ENCODE assay signal across 15 cellular contexts in the genomic region with DNA sequence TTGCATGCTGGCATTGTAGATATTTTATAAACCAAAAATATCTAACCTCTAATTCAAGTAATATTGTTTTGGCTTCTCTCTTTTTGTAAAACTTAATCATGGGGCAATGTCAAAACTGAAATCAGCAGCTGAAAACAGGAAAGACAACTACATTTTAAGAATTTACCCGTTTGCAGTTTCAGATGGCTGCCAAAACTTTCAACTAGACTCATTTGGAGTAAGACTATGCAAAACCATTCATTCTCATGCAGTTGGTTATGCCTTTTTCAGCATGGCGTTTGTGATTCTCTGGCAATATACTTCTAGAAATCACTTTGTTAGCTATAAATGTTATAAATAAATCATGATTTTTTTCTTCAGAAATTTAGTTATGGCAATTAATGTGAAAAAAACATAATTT.
A peak's percentile ranks its signal among the peaks of the same experiment; 100 is the strongest.
DNase-seq lines count a peak whose midpoint lies in the region; ATAC-seq lines count a peak whose summit lies in the region.
"Had no signal": no experiment of that assay in that cellular context is flagged by ENCODE, and none has a peak within 500 bp of the region (broad histone marks: within the 10 kb centered on the region; RNA-seq: fewer than 3 reads in every experiment).

No MANE protein-coding gene starts in this region.

- no peak overlapping the region for H3K4me3 Mint-ChIP-seq in natural killer cell treated with Interleukin-12 subunit alpha and Interleukin-12 subunit beta and Interleukin-15 and Interleukin-18, amount 100 ng/mL, for 72 hours
- no peak overlapping the region for H3K4me3 Mint-ChIP-seq in activated CD4-positive, alpha-beta memory T cell treated with anti-CD3 and anti-CD28 coated beads for 36 hours

- no peak overlapping the region for H2AFZ ChIP-seq in neuronal stem cell (ENCODE audit: low read length)

- H3K9me3 ChIP-seq in neuronal stem cell (replicated peaks in 1 of 2; ENCODE audit: control insufficient read depth in 2 of 2, insufficient read depth in 1 of 2, low read depth in 1 of 2, low read length in 2 of 2) = peaks cover 0 to 7% of the 10 kb centered on the region in 2 donors

- H3K4me1 Mint-ChIP-seq in natural killer cell treated with Interleukin-12 subunit alpha and Interleukin-12 subunit beta and Interleukin-15 and Interleukin-18, amount 100 ng/mL, for 72 hours (ENCODE audit: low read depth in 2 of 2) = no peaks in the 10 kb centered on the region
- no peaks in the 10 kb centered on the region for H3K4me1 Mint-ChIP-seq in activated CD4-positive, alpha-beta memory T cell treated with anti-CD3 and anti-CD28 coated beads for 36 hours (ENCODE audit: low read depth)

- no peaks in the 10 kb centered on the region for H3K36me3 Mint-ChIP-seq in natural killer cell treated with Interleukin-12 subunit alpha and Interleukin-12 subunit beta and Interleukin-15 and Interleukin-18, amount 100 ng/mL, for 72 hours
- H3K36me3 Mint-ChIP-seq in activated CD4-positive, alpha-beta memory T cell treated with anti-CD3 and anti-CD28 coated beads for 36 hours = no peaks in the 10 kb centered on the region

- H3K4me3 ChIP-seq in neuronal stem cell (ENCODE audit: low read length in 2 of 2) = no peak overlapping the region
- H3K4me3 ChIP-seq: dorsolateral prefrontal cortex, stomach had no signal

- H2BK15ac ChIP-seq in neuronal stem cell (ENCODE audit: low read length) = no peak overlapping the region

- POLR2A ChIA-PET in activated CD4-positive, alpha-beta memory T cell treated with anti-CD3 and anti-CD28 coated beads for 36 hours (lab: Charles Lee) = no interaction called here

- no peaks in the 10 kb centered on the region for H3K27me3 ChIP-seq in neuronal stem cell (ENCODE audit: control insufficient read depth in 3 of 3, insufficient read depth in 3 of 3, low read depth in 1 of 3, low read length in 3 of 3)
- H3K27me3 ChIP-seq: stomach had no signal

- no peak overlapping the region for H2BK12ac ChIP-seq in neuronal stem cell (ENCODE audit: low read length)

- no peak overlapping the region for H2AK5ac ChIP-seq in neuronal stem cell (ENCODE audit: low read depth, low read length)

- CTCF ChIA-PET in activated CD4-positive, alpha-beta memory T cell treated with anti-CD3 and anti-CD28 coated beads for 36 hours (lab: Charles Lee) = no interaction called here

- ATAC-seq in GM18909 (IDR thresholded peaks at IDR 0.05; ENCODE audit: poor library complexity, unreplicated experiment) (peak; percentile 83), GM21529 (IDR thresholded peaks at IDR 0.05; ENCODE audit: unreplicated experiment) (peak; percentile 85), HG03064 (IDR thresholded peaks at IDR 0.05; ENCODE audit: low read depth, unreplicated experiment) (peak; percentile 75)
- ATAC-seq in natural killer cell treated with Interleukin-12 subunit alpha and Interleukin-12 subunit beta and Interleukin-15 and Interleukin-18, amount 100 ng/mL, for 72 hours = no peak

- H3K14ac ChIP-seq in neuronal stem cell (ENCODE audit: low read length) = no peak overlapping the region

- no peaks in the 10 kb centered on the region for H3K79me1 ChIP-seq in neuronal stem cell (ENCODE audit: low read depth, low read length)

- H3K4me1 ChIP-seq in neuronal stem cell (ENCODE audit: control insufficient read depth in 2 of 2, insufficient read depth in 1 of 2, low read depth in 1 of 2, low read length in 2 of 2) = no peaks in the 10 kb centered on the region
- H3K4me1 ChIP-seq: stomach had no signal

- no CpG with 5 or more reads among the region's 2 CpGs for WGBS in neuronal stem cell (ENCODE audit: extremely low coverage in 2 of 2, insufficient read length in 2 of 2, insufficient replicate concordance in 1 of 2), 2 donors

- no peaks in the 10 kb centered on the region for H3K27me3 Mint-ChIP-seq in natural killer cell treated with Interleukin-12 subunit alpha and Interleukin-12 subunit beta and Interleukin-15 and Interleukin-18, amount 100 ng/mL, for 72 hours
- H3K27me3 Mint-ChIP-seq in activated CD4-positive, alpha-beta memory T cell treated with anti-CD3 and anti-CD28 coated beads for 36 hours = no peaks in the 10 kb centered on the region

- no peak overlapping the region for H3K27ac Mint-ChIP-seq in natural killer cell treated with Interleukin-12 subunit alpha and Interleukin-12 subunit beta and Interleukin-15 and Interleukin-18, amount 100 ng/mL, for 72 hours
- no peak overlapping the region for H3K27ac Mint-ChIP-seq in activated CD4-positive, alpha-beta memory T cell treated with anti-CD3 and anti-CD28 coated beads for 36 hours

- intact Hi-C loops in activated CD4-positive, alpha-beta memory T cell treated with anti-CD3 and anti-CD28 coated beads for 36 hours (cut with micrococcal nuclease) = loop anchor here (10.0 kb wide), 1 partner anchor 692 kb away; no protein-coding TSS in a partner anchor

- no peak overlapping the region for H3K18ac ChIP-seq in neuronal stem cell (ENCODE audit: low read length)

- no peak overlapping the region for H3K4me2 ChIP-seq in neuronal stem cell (ENCODE audit: insufficient read depth, low read length, poor library complexity, severe bottlenecking)

- no peak overlapping the region for H2BK120ac ChIP-seq in neuronal stem cell (ENCODE audit: low read depth, low read length)

- H3K27ac ChIP-seq in neuronal stem cell (replicated peaks; ENCODE audit: low read length) = no peak overlapping the region
- H3K27ac ChIP-seq: C4-2B, dorsolateral prefrontal cortex, stomach, WERI-Rb-1 had no signal

- H4K91ac ChIP-seq in neuronal stem cell (ENCODE audit: low read depth, low read length, poor library complexity) = no peak overlapping the region

- H4K8ac ChIP-seq in neuronal stem cell (ENCODE audit: low read depth, low read length) = no peak overlapping the region

- no peak overlapping the region for H3K9ac ChIP-seq in neuronal stem cell (ENCODE audit: low read depth, low read length, poor library complexity)

- no peak overlapping the region for H3K4ac ChIP-seq in neuronal stem cell (ENCODE audit: low read length)

- peaks cover 6% of the 10 kb centered on the region for H3K9me3 Mint-ChIP-seq in natural killer cell treated with Interleukin-12 subunit alpha and Interleukin-12 subunit beta and Interleukin-15 and Interleukin-18, amount 100 ng/mL, for 72 hours
- H3K9me3 Mint-ChIP-seq in activated CD4-positive, alpha-beta memory T cell treated with anti-CD3 and anti-CD28 coated beads for 36 hours = peaks cover 2% of the 10 kb centered on the region

- H3K36me3 ChIP-seq in neuronal stem cell (replicated peaks in 1 of 2; ENCODE audit: control insufficient read depth in 2 of 2, insufficient read depth in 2 of 2, low read length in 2 of 2) = no peaks in the 10 kb centered on the region
- H3K36me3 ChIP-seq: stomach, WERI-Rb-1 had no signal

- no peak overlapping the region for H2BK5ac ChIP-seq in neuronal stem cell (ENCODE audit: low read length)

- DNase-seq in NCI-H446 treated with DMSO at 0.1 percent for 48 hours (lab: John Stamatoyannopoulos, UW) (peak; percentile 48), HK-2 (ENCODE audit: unreplicated experiment) (no peak), neuronal stem cell (ENCODE audit: low spot score) (no peak)
- no peak for DNase-seq in natural killer cell treated with Interleukin-12 subunit alpha and Interleukin-12 subunit beta and Interleukin-15 and Interleukin-18, amount 100 ng/mL, for 72 hours (ENCODE audit: low spot score)
- DNase-seq in activated CD4-positive, alpha-beta memory T cell treated with anti-CD3 and anti-CD28 coated beads for 36 hours = no peak
- DNase-seq: dorsolateral prefrontal cortex; NCI-H748 treated with DMSO at 0.1 percent for 48 hours; SIG-M5; stimulated activated CD4-positive, alpha-beta T cell treated with anti-CD3 and anti-CD28 coated beads, Interleukin-4, amount 100 ng/mL, for 24 hours; stomach; WERI-Rb-1 had no signal

- no peak overlapping the region for H3K23ac ChIP-seq in neuronal stem cell (ENCODE audit: low read depth, low read length, poor library complexity)

Comparison
In these comparisons a context has a peak if more than half of its experiments do, and no peak if none do; other contexts are left out.
1. ATAC-seq: peak in GM18909 (single experiment), GM21529 (single experiment) and HG03064 (single experiment); none in natural killer cell treated with Interleukin-12 subunit alpha and Interleukin-12 subunit beta and Interleukin-15 and Interleukin-18, amount 100 ng/mL, for 72 hours (0 of 2).